ENCODE assay signal across 9 cellular contexts in the genomic region with DNA sequence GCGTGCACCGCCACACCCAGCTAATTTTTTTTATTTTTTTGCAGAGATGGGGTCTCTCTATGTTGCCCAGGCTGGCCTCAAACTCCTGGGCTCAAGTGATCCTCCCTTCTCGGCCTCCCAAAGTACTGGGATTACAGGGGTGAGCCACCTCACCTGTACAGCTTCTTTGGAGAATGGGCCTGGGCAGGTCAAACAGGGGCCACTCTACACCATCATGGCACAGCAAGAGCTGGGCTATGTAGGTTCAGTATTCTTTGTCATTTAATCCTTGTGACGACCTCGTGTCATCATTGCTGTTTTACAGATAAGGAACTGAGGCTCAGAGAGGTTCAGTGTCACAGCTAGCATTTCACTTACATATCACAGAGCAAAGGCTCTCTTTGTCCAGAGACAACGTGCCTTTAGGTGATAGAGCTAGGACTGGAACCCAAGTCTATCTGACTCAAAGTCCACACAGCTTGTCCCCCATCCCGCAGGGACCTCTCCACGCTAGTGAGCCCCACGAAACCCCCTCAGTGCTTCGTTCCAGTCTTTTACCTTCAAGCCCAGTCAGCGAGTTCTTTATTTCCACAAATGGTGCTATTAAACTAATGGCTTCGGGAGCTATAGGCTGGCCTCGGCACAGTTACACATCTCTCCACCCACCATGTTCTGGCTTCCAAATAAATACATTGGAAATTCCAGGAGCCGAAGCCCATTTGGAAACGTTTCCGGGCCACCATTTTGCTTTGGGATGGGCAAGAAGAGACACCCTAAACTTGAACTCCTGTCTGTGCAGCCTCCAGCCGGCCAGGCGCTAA. TPM values are rescaled to one million over a fixed set of nuclear protein-coding genes. Genes with fewer than 3 reads are reported as not detected.
DNase-seq lines count a peak whose midpoint lies in the region; ATAC-seq and TF ChIP-seq lines count a peak whose summit lies in the region.
"Had no signal": no experiment of that assay in that cellular context is flagged by ENCODE, and none has a peak within 500 bp of the region (broad histone marks: within the 10 kb centered on the region; RNA-seq: fewer than 3 reads in every experiment).

No MANE protein-coding gene starts in this region.

- H3K36me3 Mint-ChIP-seq in chondrocyte (ENCODE audit: low read depth): peaks cover 1% of the 10 kb centered on the region
- H3K36me3 Mint-ChIP-seq in osteocyte (ENCODE audit: unreplicated experiment): peaks cover 3% of the 10 kb centered on the region
- no peaks in the 10 kb centered on the region for H3K36me3 Mint-ChIP-seq in Calu3 (ENCODE audit: insufficient read depth, unreplicated experiment)

- BruUV-seq in OCI-LY7 (replicated peaks; lab: Mats Ljungman, UMichigan) (no TSS peak), Calu3 (replicated peaks; lab: Mats Ljungman, UMichigan) (no TSS peak)

- no peaks in the 10 kb centered on the region for H3K9me2 ChIP-seq in DOHH2 (replicated peaks; ENCODE audit: control insufficient read depth, low read length)
- H3K9me2 ChIP-seq in OCI-LY7 (ENCODE audit: insufficient read depth, low read length): no peaks in the 10 kb centered on the region

- 93 to 94% methylated on average over 3 to 7 of the region's 18 CpGs for WGBS in gastroesophageal sphincter (ENCODE audit: low coverage in 1 of 2), 2 donors

- H3K27ac ChIP-seq in DOHH2 (ENCODE audit: low read depth, low read length) (peak overlapping the region; percentile 71), OCI-LY7 (ENCODE audit: low read depth, low read length, poor library complexity, severe bottlenecking) (peak overlapping the region; percentile 96), gastroesophageal sphincter (no peak overlapping the region)

- CTCF ChIA-PET in OCI-LY7 (lab: Charles Lee; ENCODE audit: unreplicated experiment) (no interaction called here), Calu3 (lab: Charles Lee) (interaction anchor here (0.6 kb wide), 2 partner anchors 118 to 319 kb away, joined by 3 read pairs; no protein-coding TSS in a partner anchor)

- H3K27me3 Mint-ChIP-seq in chondrocyte (ENCODE audit: low read depth) (no peaks in the 10 kb centered on the region), osteocyte (ENCODE audit: unreplicated experiment) (no peaks in the 10 kb centered on the region), Calu3 (ENCODE audit: unreplicated experiment) (no peaks in the 10 kb centered on the region)

- H3K4me3 Mint-ChIP-seq in chondrocyte (ENCODE audit: unreplicated experiment) (no peak overlapping the region), osteocyte (ENCODE audit: unreplicated experiment) (no peak overlapping the region), Calu3 (ENCODE audit: low read depth, unreplicated experiment) (no peak overlapping the region)

- H3K4me1 ChIP-seq in DOHH2 (ENCODE audit: control insufficient read depth, low read length) (peaks cover 34% of the 10 kb centered on the region), OCI-LY7 (ENCODE audit: insufficient read depth, low read length, poor library complexity, severe bottlenecking) (peaks cover 39% of the 10 kb centered on the region), gastroesophageal sphincter (no peaks in the 10 kb centered on the region)

- H3K4me3 ChIP-seq in DOHH2 (ENCODE audit: low read length) (peak overlapping the region; percentile 64), OCI-LY7 (ENCODE audit: low read depth, low read length, poor library complexity, severe bottlenecking) (peak overlapping the region; percentile 59), gastroesophageal sphincter (no peak overlapping the region)

- H4K20me1 ChIP-seq in DOHH2 (ENCODE audit: control insufficient read depth, insufficient read depth, low read depth, low read length): no peaks in the 10 kb centered on the region
- H4K20me1 ChIP-seq in OCI-LY7 (ENCODE audit: insufficient read depth, low read length): no peaks in the 10 kb centered on the region

- peak overlapping the region; percentile 100 for H3K27ac Mint-ChIP-seq in chondrocyte (ENCODE audit: unreplicated experiment)
- peak overlapping the region; percentile 99 for H3K27ac Mint-ChIP-seq in osteocyte (ENCODE audit: unreplicated experiment)
- H3K27ac Mint-ChIP-seq in Calu3 (ENCODE audit: unreplicated experiment): no peak overlapping the region

- peak; percentile 33 for DNase-seq in OCI-LY7 (ENCODE audit: low spot score)
- no peak for DNase-seq in chondrocyte (ENCODE audit: low spot score)
- DNase-seq in osteocyte (ENCODE audit: extremely low spot score, unreplicated experiment): no peak
- DNase-seq in SK-N-DZ (ENCODE audit: low spot score): no peak
- no peak for DNase-seq in Calu3
- DNase-seq: NCI-H1417 treated with DMSO at 0.1 percent for 48 hours had no signal

- H2AFZ ChIP-seq in OCI-LY7 (ENCODE audit: low read length): peak overlapping the region; percentile 84

- H3K79me2 ChIP-seq in DOHH2 (ENCODE audit: control insufficient read depth, low read length) (no peaks in the 10 kb centered on the region), OCI-LY7 (ENCODE audit: insufficient read depth, low read depth, low read length) (no peaks in the 10 kb centered on the region)

- TF ChIP-seq EP300 in gastroesophageal sphincter (IDR thresholded peaks at IDR 0.05): no peak

- intact Hi-C loops in OCI-LY7 (cut with micrococcal nuclease; ENCODE audit: unreplicated experiment) (loop anchor here (2.0 kb wide), 2 partner anchors 282 to 302 kb away; partner anchors contain the start of gene MED13L), Calu3 (cut with micrococcal nuclease; ENCODE audit: unreplicated experiment) (no loop called here)

- H3K9me3 Mint-ChIP-seq in chondrocyte (ENCODE audit: low read depth) (peaks cover 4% of the 10 kb centered on the region), osteocyte (ENCODE audit: unreplicated experiment) (peaks cover 3% of the 10 kb centered on the region), Calu3 (ENCODE audit: low read depth, unreplicated experiment) (peaks cover under 1% of the 10 kb centered on the region)

- peaks cover 11% of the 10 kb centered on the region for H3F3A ChIP-seq in DOHH2 (ENCODE audit: control insufficient read depth, insufficient read depth)

- TF ChIP-seq POLR2A in gastroesophageal sphincter (IDR thresholded peaks at IDR 0.05): no peak

- TF ChIP-seq CTCF in DOHH2 (IDR thresholded peaks at IDR 0.05; ENCODE audit: low read depth, low read length, poor library complexity, severe bottlenecking) (no peak), OCI-LY7 (conservative IDR thresholded peaks at IDR 0.05; ENCODE audit: low read length) (no peak), chondrocyte (IDR thresholded peaks at IDR 0.05) (no peak), osteocyte (IDR thresholded peaks at IDR 0.05) (no peak), Calu3 (IDR thresholded peaks at IDR 0.05; ENCODE audit: unreplicated experiment) (no peak), gastroesophageal sphincter (IDR thresholded peaks at IDR 0.05) (no peak)

- POLR2A ChIA-PET in OCI-LY7 (lab: Charles Lee): interaction anchor here (0.9 to 2.3 kb wide), 4 partner anchors 13 to 255 kb away, joined by 4 to 11 read pairs (median 5); no protein-coding TSS in a partner anchor

- H3K4me1 Mint-ChIP-seq in chondrocyte (ENCODE audit: low read depth) (peaks cover 28% of the 10 kb centered on the region), osteocyte (ENCODE audit: unreplicated experiment) (peaks cover 38% of the 10 kb centered on the region), Calu3 (ENCODE audit: low read depth, unreplicated experiment) (peaks cover 12% of the 10 kb centered on the region)

- H3K9me3 ChIP-seq in DOHH2 (ENCODE audit: control insufficient read depth, insufficient read depth, low read length) (0 out of 2 replicates have a peak, but pooled peaks cover under 1% of the 10 kb centered on the region), OCI-LY7 (ENCODE audit: low read length) (peaks cover 7% of the 10 kb centered on the region; the same call in 1 of the 2 replicates), gastroesophageal sphincter (peaks cover 0 to 6% (median 0%) of the 10 kb centered on the region in 3 donors)

- no peak for ATAC-seq in HG03139 (IDR thresholded peaks at IDR 0.05; ENCODE audit: unreplicated experiment)
- no peak for ATAC-seq in gastroesophageal sphincter

- peaks cover 31% of the 10 kb centered on the region for H3K27me3 ChIP-seq in DOHH2 (ENCODE audit: control insufficient read depth, low read length)
- no peaks in the 10 kb centered on the region for H3K27me3 ChIP-seq in gastroesophageal sphincter

- H3K36me3 ChIP-seq in DOHH2 (ENCODE audit: control insufficient read depth, low read length) (no peaks in the 10 kb centered on the region), OCI-LY7 (ENCODE audit: insufficient read depth, low read length) (no peaks in the 10 kb centered on the region), gastroesophageal sphincter (no peaks in the 10 kb centered on the region)

- H3K4me2 ChIP-seq in DOHH2 (ENCODE audit: low read length) (peak overlapping the region; percentile 88), OCI-LY7 (ENCODE audit: low read length) (peak overlapping the region; percentile 91)

RNA-seq across cellular contexts. Expression of gene MAP1LC3B2, which starts 0.7 kb away (rescaled TPM):
- not detected in 2 replicates for total RNA-seq in OCI-LY7 (2014; rRNA removed; shearing (Covaris generic))
- total RNA-seq in OCI-LY7 (2022) (not detected in 2 replicates), chondrocyte (3.3 to 4.1 TPM (median 3.3 TPM) in 3 replicates), osteocyte (1.7 and 2.1 TPM in 2 replicates), Calu3 (2022) (0.91 and 0.97 TPM in 2 replicates), gastroesophageal sphincter (1 to 10 TPM in 3 of 4 donors, not detected in 1; 1.1 to 1.8 (median 1.8) TPM)
- not detected in 2 replicates for polyA plus RNA-seq in SK-N-DZ (2014; cell fraction: cytosol; rRNA removed)
- not detected in 2 replicates for polyA plus RNA-seq in SK-N-DZ (2014; cell fraction: nucleus; rRNA removed)

Comparison
In these comparisons a context has a peak if more than half of its experiments do, and no peak if none do; other contexts are left out.
1. H3K27ac ChIP-seq: peak in DOHH2 (single experiment) and OCI-LY7 (single experiment); none in gastroesophageal sphincter (0 of 4).
2. H3K4me3 ChIP-seq: peak in DOHH2 (single experiment) and OCI-LY7 (single experiment); none in gastroesophageal sphincter (0 of 2).